ENCODE assay signal across 24 cellular contexts in genomic region chr5:160792732-160793454, GRCh38. TPM values are rescaled to one million over a fixed set of nuclear protein-coding genes. Genes with fewer than 3 reads are reported as not detected.
"Had no signal": no experiment of that assay in that cellular context is flagged by ENCODE, and none has a peak within 500 bp of the region (broad histone marks: within the 10 kb centered on the region; RNA-seq: fewer than 3 reads in every experiment).

No MANE protein-coding gene starts in this region.

- H3K4me3 Mint-ChIP-seq: dendritic cell treated with granulocyte-macrophage colony-stimulating factor and Interleukin-4, amounts not matched to agents 40 ng/mL and 50 ng/mL, for 4 days; effector memory CD8-positive, alpha-beta T cell; immature natural killer cell; naive B cell; nephron; type B pancreatic cell had no signal

- H3K27ac ChIP-seq: epithelial cell of prostate, esophagus muscularis mucosa, gastrocnemius medialis, left ventricle myocardium inferior, psoas muscle, spleen, uterus had no signal

- H3K9me3 ChIP-seq: esophagus muscularis mucosa, gastrocnemius medialis, left ventricle myocardium inferior, psoas muscle, spleen, uterus had no signal

- H3K4me3 ChIP-seq: esophagus muscularis mucosa, gastrocnemius medialis, left ventricle myocardium inferior, psoas muscle, spleen, uterus had no signal

- H3K36me3 Mint-ChIP-seq: immature natural killer cell, naive B cell, type B pancreatic cell had no signal

- H3K36me3 ChIP-seq: esophagus muscularis mucosa, gastrocnemius medialis, left ventricle myocardium inferior, spleen, uterus had no signal

- ATAC-seq: effector memory CD8-positive, alpha-beta T cell; gastrocnemius medialis; psoas muscle; sciatic nerve had no signal

- H3K4me1 Mint-ChIP-seq: immature natural killer cell, naive B cell, nephron had no signal

- H3K27ac Mint-ChIP-seq: dendritic cell treated with granulocyte-macrophage colony-stimulating factor and Interleukin-4, amounts not matched to agents 40 ng/mL and 50 ng/mL, for 4 days; effector memory CD8-positive, alpha-beta T cell; immature natural killer cell; naive B cell; nephron; type B pancreatic cell had no signal

- H3K4me1 ChIP-seq: esophagus muscularis mucosa, gastrocnemius medialis, left ventricle myocardium inferior, psoas muscle, spleen, uterus had no signal

- H3K9me3 Mint-ChIP-seq: dendritic cell treated with granulocyte-macrophage colony-stimulating factor and Interleukin-4, amounts not matched to agents 40 ng/mL and 50 ng/mL, for 4 days; effector memory CD8-positive, alpha-beta T cell; immature natural killer cell; naive B cell; nephron; type B pancreatic cell had no signal

- H3K27me3 ChIP-seq: esophagus muscularis mucosa, gastrocnemius medialis, spleen, uterus had no signal

- H3K27me3 Mint-ChIP-seq: dendritic cell treated with granulocyte-macrophage colony-stimulating factor and Interleukin-4, amounts not matched to agents 40 ng/mL and 50 ng/mL, for 4 days; type B pancreatic cell had no signal

- FAIRE-seq: colon, keratinocyte had no signal

- DNase-seq: effector memory CD8-positive, alpha-beta T cell; gastrocnemius medialis; glutamatergic neuron; immature natural killer cell; left ventricle myocardium inferior; mesendoderm; naive B cell; psoas muscle; retina; spleen; stimulated activated CD4-positive, alpha-beta T cell treated with anti-CD3 and anti-CD28 coated beads, Interleukin-15, amount 100 ng/mL, for 24 hours; stimulated activated CD4-positive, alpha-beta T cell treated with anti-CD3 and anti-CD28 coated beads, Interleukin-1b, Interleukin-23, amount 100 ng/mL, for 48 hours; stimulated activated CD4-positive, alpha-beta T cell treated with anti-CD3 and anti-CD28 coated beads, Interleukin-4, amount 100 ng/mL, for 24 hours; stimulated activated naive CD4-positive, alpha-beta T cell treated with Interleukin-2 at 50 U/mL for 16 hours; uterus had no signal

RNA-seq across cellular contexts. Expression of gene ATP10B, which starts 59.1 kb away (rescaled TPM):
- total RNA-seq: fibroblast of villous mesenchyme, left ventricle myocardium inferior, spleen had no signal
